ENCODE assay signal across 26 cellular contexts in the genomic region with DNA sequence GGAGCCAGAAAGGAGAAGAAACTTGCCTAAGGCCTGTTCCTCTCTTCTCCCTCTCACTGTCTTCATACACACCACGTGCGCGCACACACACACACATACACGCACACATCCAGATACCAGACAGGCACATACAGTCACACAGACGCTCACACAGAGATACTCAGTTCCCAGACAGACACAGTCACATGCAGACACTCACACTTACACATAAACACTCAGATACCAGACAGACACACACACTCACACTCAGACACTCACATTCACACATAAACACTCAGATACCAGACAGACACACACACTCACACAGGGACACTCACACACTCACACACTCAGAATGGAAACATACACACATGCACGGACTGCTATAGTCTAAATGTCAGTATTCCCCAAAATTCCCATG. TPM values are rescaled to one million over a fixed set of nuclear protein-coding genes. Genes with fewer than 3 reads are reported as not detected.
"Had no signal": no experiment of that assay in that cellular context is flagged by ENCODE, and none has a peak within 500 bp of the region (broad histone marks: within the 10 kb centered on the region; RNA-seq: fewer than 3 reads in every experiment).

No MANE protein-coding gene starts in this region.

- ATAC-seq: left colon; left lung; lower lobe of right lung; naive thymus-derived CD8-positive, alpha-beta T cell; right lobe of liver; stimulated activated memory B cell treated with anti-CD40 and anti-IgM and Interleukin-4, amounts not matched to agents 10 μg/mL and 1 μg/mL and 100 μg/mL, for 72 hours; stimulated activated naive CD8-positive, alpha-beta T cell treated with anti-CD3 and anti-CD28 coated beads, Interleukin-15, amount 100 ng/mL, for 72 hours had no signal

- H3K4me2 ChIP-seq: neural progenitor cell, smooth muscle cell had no signal

- H2AFZ ChIP-seq: neural progenitor cell had no signal

- H3K27ac Mint-ChIP-seq: naive thymus-derived CD8-positive, alpha-beta T cell; nephron; neural progenitor cell; progenitor cell of endocrine pancreas; stimulated activated memory B cell treated with anti-CD40 and anti-IgM and Interleukin-4, amounts not matched to agents 10 μg/mL and 1 μg/mL and 100 μg/mL, for 72 hours; stimulated activated naive CD8-positive, alpha-beta T cell treated with anti-CD3 and anti-CD28 coated beads, Interleukin-15, amount 100 ng/mL, for 72 hours; type B pancreatic cell had no signal

- H3K27me3 Mint-ChIP-seq: stimulated activated memory B cell treated with anti-CD40 and anti-IgM and Interleukin-4, amounts not matched to agents 10 μg/mL and 1 μg/mL and 100 μg/mL, for 72 hours; stimulated activated naive CD8-positive, alpha-beta T cell treated with anti-CD3 and anti-CD28 coated beads, Interleukin-15, amount 100 ng/mL, for 72 hours had no signal

- H3K9me3 Mint-ChIP-seq: naive thymus-derived CD8-positive, alpha-beta T cell; stimulated activated naive CD8-positive, alpha-beta T cell treated with anti-CD3 and anti-CD28 coated beads, Interleukin-15, amount 100 ng/mL, for 72 hours had no signal

- H3K27me3 ChIP-seq: left lung, neural progenitor cell, ovary, right atrium auricular region, right lobe of liver, tibial nerve, uterus had no signal

- H3K27ac ChIP-seq: left lung, lower lobe of right lung, neural progenitor cell, ovary, right atrium auricular region, right lobe of liver, tibial nerve, uterus had no signal

- H3K4me1 Mint-ChIP-seq: nephron; stimulated activated memory B cell treated with anti-CD40 and anti-IgM and Interleukin-4, amounts not matched to agents 10 μg/mL and 1 μg/mL and 100 μg/mL, for 72 hours; stimulated activated naive CD8-positive, alpha-beta T cell treated with anti-CD3 and anti-CD28 coated beads, Interleukin-15, amount 100 ng/mL, for 72 hours had no signal

- H3K36me3 Mint-ChIP-seq: naive thymus-derived CD8-positive, alpha-beta T cell; neural progenitor cell; stimulated activated memory B cell treated with anti-CD40 and anti-IgM and Interleukin-4, amounts not matched to agents 10 μg/mL and 1 μg/mL and 100 μg/mL, for 72 hours; type B pancreatic cell had no signal

- H3K4me3 ChIP-seq: left lung, lower lobe of right lung, neural progenitor cell, ovary, right atrium auricular region, right lobe of liver, smooth muscle cell, tibial nerve, uterus had no signal

- DNase-seq: hippocampal formation; kidney; left colon; left lung; lower lobe of right lung; mammary epithelial cell; mesenchymal stem cell; naive thymus-derived CD8-positive, alpha-beta T cell; ovary; right lobe of liver; stimulated activated CD4-positive, alpha-beta T cell treated with anti-CD3 and anti-CD28 coated beads, Interleukin-1b, Interleukin-23, amount 100 ng/mL, for 48 hours; stimulated activated CD4-positive, alpha-beta T cell treated with anti-CD3 and anti-CD28 coated beads, Interleukin-2, amount 100 ng/mL, for 48 hours; stimulated activated CD4-positive, alpha-beta T cell treated with anti-CD3 and anti-CD28 coated beads, Interleukin-4, amount 100 ng/mL, for 4 hours; stimulated activated CD8-positive, alpha-beta memory T cell treated with anti-CD3 and anti-CD28 coated beads, Interleukin-4, amount 100 ng/mL, for 48 hours; stimulated activated naive CD4-positive, alpha-beta T cell treated with Interleukin-2 at 50 U/mL for 16 hours; stimulated activated naive CD8-positive, alpha-beta T cell treated with anti-CD3 and anti-CD28 coated beads, Interleukin-15, amount 100 ng/mL, for 72 hours; substantia nigra; uterus had no signal

- H3K9ac ChIP-seq: neural progenitor cell had no signal

- H3K9me3 ChIP-seq: left lung, lower lobe of right lung, ovary, right atrium auricular region, right lobe of liver, tibial nerve, uterus had no signal

- H3K4me1 ChIP-seq: left lung, lower lobe of right lung, neural progenitor cell, right atrium auricular region, right lobe of liver, tibial nerve, uterus had no signal

- H3K36me3 ChIP-seq: left lung, lower lobe of right lung, neural progenitor cell, ovary, right atrium auricular region, right lobe of liver, tibial nerve, uterus had no signal

- H3K4me3 Mint-ChIP-seq: naive thymus-derived CD8-positive, alpha-beta T cell; nephron; neural progenitor cell; stimulated activated memory B cell treated with anti-CD40 and anti-IgM and Interleukin-4, amounts not matched to agents 10 μg/mL and 1 μg/mL and 100 μg/mL, for 72 hours; stimulated activated naive CD8-positive, alpha-beta T cell treated with anti-CD3 and anti-CD28 coated beads, Interleukin-15, amount 100 ng/mL, for 72 hours; type B pancreatic cell had no signal

RNA-seq across cellular contexts. Expression of gene MMP2, which starts 24.1 kb away (rescaled TPM):
- polyA plus RNA-seq: naive thymus-derived CD8-positive, alpha-beta T cell had no signal

RNA-seq across cellular contexts. Expression of gene LPCAT2, which starts 54.0 kb away (rescaled TPM):
- polyA plus RNA-seq: naive thymus-derived CD8-positive, alpha-beta T cell had no signal
